In genomic region chr22:45568213-45568612, GRCh38 we compare ENCODE assay signal across 28 cellular contexts.
"Had no signal": no experiment of that assay in that cellular context is flagged by ENCODE, and none has a peak within 500 bp of the region (broad histone marks: within the 10 kb centered on the region; RNA-seq: fewer than 3 reads in every experiment).

No MANE protein-coding gene starts in this region.

- ATAC-seq: effector memory CD8-positive, alpha-beta T cell; esophagus mucosa; foreskin keratinocyte; gastrocnemius medialis; gastroesophageal sphincter; heart left ventricle; heart right ventricle had no signal

- H3K4me3 ChIP-seq: colonic mucosa, coronary artery, dorsolateral prefrontal cortex, esophagus muscularis mucosa, esophagus squamous epithelium, gastrocnemius medialis, gastroesophageal sphincter, heart left ventricle, heart right ventricle had no signal

- H3K36me3 ChIP-seq: colonic mucosa, gastrocnemius medialis had no signal

- H3K4me1 ChIP-seq: colonic mucosa, esophagus muscularis mucosa, gastrocnemius medialis, gastroesophageal sphincter had no signal

- FAIRE-seq: colon, endometrium, endothelial cell of umbilical vein, frontal cortex had no signal

- H3K9me3 ChIP-seq: colonic mucosa, gastrocnemius medialis had no signal

- H3K27me3 ChIP-seq: colonic mucosa, foreskin keratinocyte, gastrocnemius medialis had no signal

- H3K27ac ChIP-seq: colonic mucosa, coronary artery, dorsolateral prefrontal cortex, epithelial cell of prostate, esophagus muscularis mucosa, esophagus squamous epithelium, foreskin keratinocyte, gastrocnemius medialis, gastroesophageal sphincter, heart left ventricle, heart right ventricle had no signal

- DNase-seq: colonic mucosa; cortex of kidney; dermis blood vessel endothelial cell; dorsolateral prefrontal cortex; effector CD4-positive, alpha-beta T cell; effector CD8-positive, alpha-beta T cell; effector memory CD4-positive, alpha-beta T cell; effector memory CD8-positive, alpha-beta T cell; endodermal cell; erythroblast; esophagus squamous epithelium; foreskin fibroblast; foreskin keratinocyte; foreskin melanocyte; gastrocnemius medialis; glutamatergic neuron; head of caudate nucleus; heart left ventricle; heart right ventricle had no signal
